Comparison of ENCODE assay signal across 1 cellular context in the genomic region with DNA sequence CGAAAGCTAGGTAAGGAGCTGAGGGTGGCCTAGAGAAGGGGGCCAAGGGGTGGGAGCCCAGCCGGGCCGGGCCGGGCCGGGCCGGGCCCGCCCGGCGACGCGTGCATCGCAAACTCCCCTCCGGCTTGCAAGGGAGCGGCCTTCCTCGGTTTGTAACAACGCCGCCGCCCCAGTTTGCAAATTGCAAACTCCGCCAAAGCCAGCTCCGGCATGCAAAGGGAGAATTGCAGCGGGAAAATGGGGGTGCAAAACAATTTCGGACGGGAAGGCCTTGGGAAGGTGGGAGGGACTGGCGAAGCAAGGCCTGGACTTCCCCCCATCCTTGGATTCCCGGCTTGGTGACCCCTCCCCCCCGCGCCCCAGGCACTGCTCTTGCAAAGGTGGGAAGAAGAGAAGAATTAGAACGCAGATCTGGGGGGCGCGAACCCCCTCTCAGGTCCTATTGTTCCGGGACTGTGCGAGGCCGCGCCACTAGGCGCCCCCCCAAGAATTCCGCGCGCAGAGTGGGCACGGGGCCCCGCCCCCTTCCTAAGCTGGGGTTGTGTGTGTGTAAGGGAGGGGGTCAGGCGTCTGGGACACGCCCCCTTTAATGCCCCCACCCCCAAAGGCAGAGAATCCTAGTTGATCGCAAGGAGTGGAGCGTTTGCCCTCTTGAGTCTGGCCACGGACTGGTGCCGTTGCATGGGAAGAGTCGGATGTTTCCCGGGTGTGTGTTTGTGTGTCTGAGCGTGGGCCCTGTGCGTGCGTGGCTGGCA.
TF ChIP-seq lines count a peak whose summit lies in the region.

No MANE protein-coding gene starts in this region.

TF ChIP-seq in WTC11, 78 proteins besides CTCF, POLR2A, EP300 and RAD21 (continued from another document):
- TF ChIP-seq, protein P1, sequence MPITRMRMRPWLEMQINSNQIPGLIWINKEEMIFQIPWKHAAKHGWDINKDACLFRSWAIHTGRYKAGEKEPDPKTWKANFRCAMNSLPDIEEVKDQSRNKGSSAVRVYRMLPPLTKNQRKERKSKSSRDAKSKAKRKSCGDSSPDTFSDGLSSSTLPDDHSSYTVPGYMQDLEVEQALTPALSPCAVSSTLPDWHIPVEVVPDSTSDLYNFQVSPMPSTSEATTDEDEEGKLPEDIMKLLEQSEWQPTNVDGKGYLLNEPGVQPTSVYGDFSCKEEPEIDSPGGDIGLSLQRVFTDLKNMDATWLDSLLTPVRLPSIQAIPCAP (CRISPR knock-in tag; IDR thresholded peaks at IDR 0.05) = no peak
- TF ChIP-seq HMGA2 (CRISPR knock-in tag; IDR thresholded peaks at IDR 0.05) = no peak
- no peak for TF ChIP-seq ZNF219 (CRISPR knock-in tag; IDR thresholded peaks at IDR 0.05; ENCODE audit: borderline replicate concordance)
- TF ChIP-seq EMX1 (CRISPR knock-in tag; IDR thresholded peaks at IDR 0.05) = no peak
- peak; percentile 49; the same call in 1 of the 2 replicates for TF ChIP-seq TEAD4 (CRISPR knock-in tag; IDR thresholded peaks at IDR 0.05)
- TF ChIP-seq, protein P2, sequence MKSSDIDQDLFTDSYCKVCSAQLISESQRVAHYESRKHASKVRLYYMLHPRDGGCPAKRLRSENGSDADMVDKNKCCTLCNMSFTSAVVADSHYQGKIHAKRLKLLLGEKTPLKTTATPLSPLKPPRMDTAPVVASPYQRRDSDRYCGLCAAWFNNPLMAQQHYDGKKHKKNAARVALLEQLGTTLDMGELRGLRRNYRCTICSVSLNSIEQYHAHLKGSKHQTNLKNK (CRISPR knock-in tag; IDR thresholded peaks at IDR 0.05) = no peak
